Comparison of ENCODE assay signal across 13 cellular contexts in the genomic region with DNA sequence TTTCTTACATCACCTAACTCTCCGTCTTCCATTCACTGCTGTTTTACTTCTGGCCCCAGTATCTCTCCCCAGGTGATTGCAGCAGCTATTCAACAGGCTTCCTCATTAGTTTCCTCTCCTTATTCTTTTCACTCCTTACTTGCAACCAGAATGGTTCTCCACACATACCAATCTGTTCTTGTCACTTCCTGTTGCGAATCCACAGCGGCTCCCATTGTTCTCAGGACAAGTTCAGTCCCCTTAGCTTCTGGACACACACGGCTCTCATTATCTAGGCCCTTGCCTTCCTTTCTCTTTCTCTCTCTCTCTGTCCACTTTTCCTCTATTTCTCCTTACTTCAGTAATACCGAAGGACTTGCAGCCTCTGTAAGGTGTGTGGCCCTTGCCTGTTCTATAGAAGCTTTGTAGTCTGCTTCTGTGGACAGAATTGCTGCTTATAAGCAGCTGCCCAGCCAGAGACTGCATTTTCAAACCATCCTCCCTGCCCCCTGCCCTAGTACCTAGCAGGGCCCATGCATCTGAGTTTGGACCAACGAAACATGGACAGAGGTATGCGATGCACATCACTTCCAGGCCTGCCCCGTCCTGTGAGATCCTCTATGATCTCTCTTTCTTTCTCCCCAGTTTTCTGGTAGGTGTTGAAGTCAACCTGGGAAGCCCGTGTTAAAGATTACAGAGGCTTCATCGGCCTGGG. TPM values are rescaled to one million over a fixed set of nuclear protein-coding genes. Genes with fewer than 3 reads are reported as not detected.
DNase-seq lines count a peak whose midpoint lies in the region; ATAC-seq and TF ChIP-seq lines count a peak whose summit lies in the region.
"Had no signal": no experiment of that assay in that cellular context is flagged by ENCODE, and none has a peak within 500 bp of the region (broad histone marks: within the 10 kb centered on the region; RNA-seq: fewer than 3 reads in every experiment).

No MANE protein-coding gene starts in this region.

- H3K4me3 ChIP-seq in epithelial cell of proximal tubule (ENCODE audit: low read depth, low read length) = no peak overlapping the region

- no peak overlapping the region for H3K4me3 Mint-ChIP-seq in nephron

- no peak for TF ChIP-seq CTCF in epithelial cell of proximal tubule (conservative IDR thresholded peaks at IDR 0.05; ENCODE audit: low read depth, low read length)
- TF ChIP-seq CTCF in nephron (IDR thresholded peaks at IDR 0.05; ENCODE audit: unreplicated experiment in 3 of 3) = no peak

- DNase-seq in EL (peak; percentile 79), RKO (ENCODE audit: low spot score) (peak; percentile 5), epithelial cell of proximal tubule (ENCODE audit: low read depth) (peak; percentile 20), T-helper 9 cell (no peak)
- DNase-seq: activated T-cell treated with anti-CD3 and anti-CD28 coated beads, Interleukin-2, amount 50 U/mL, for 1 hour; Caco-2; left ventricle myocardium superior had no signal

- H3K9me3 Mint-ChIP-seq in nephron = no peaks in the 10 kb centered on the region

- H3K36me3 Mint-ChIP-seq in nephron (ENCODE audit: low read depth) = no peaks in the 10 kb centered on the region

- ATAC-seq in HG02571 (IDR thresholded peaks at IDR 0.05; ENCODE audit: unreplicated experiment) = no peak
- no peak for ATAC-seq in HG03159 (IDR thresholded peaks at IDR 0.05; ENCODE audit: unreplicated experiment)
- ATAC-seq in HG03571 (IDR thresholded peaks at IDR 0.05; ENCODE audit: unreplicated experiment) = no peak
- ATAC-seq: left ventricle myocardium superior, sciatic nerve had no signal

- H3K27me3 Mint-ChIP-seq in nephron (ENCODE audit: low read depth) = peaks cover 7% of the 10 kb centered on the region

- H3K27ac Mint-ChIP-seq in nephron = peak overlapping the region; percentile 52 to 90 (median 77)

- peaks cover 28% of the 10 kb centered on the region for H3K4me1 Mint-ChIP-seq in nephron

RNA-seq across cellular contexts. Expression of a gene that starts 45.7 kb away (rescaled TPM):
- 0.29 and 0.92 TPM in 2 replicates for total RNA-seq in epithelial cell of proximal tubule
- total RNA-seq: Caco-2, NCI-H460 had no signal
